Comparison of ENCODE assay signal across 8 cellular contexts in the genomic region with DNA sequence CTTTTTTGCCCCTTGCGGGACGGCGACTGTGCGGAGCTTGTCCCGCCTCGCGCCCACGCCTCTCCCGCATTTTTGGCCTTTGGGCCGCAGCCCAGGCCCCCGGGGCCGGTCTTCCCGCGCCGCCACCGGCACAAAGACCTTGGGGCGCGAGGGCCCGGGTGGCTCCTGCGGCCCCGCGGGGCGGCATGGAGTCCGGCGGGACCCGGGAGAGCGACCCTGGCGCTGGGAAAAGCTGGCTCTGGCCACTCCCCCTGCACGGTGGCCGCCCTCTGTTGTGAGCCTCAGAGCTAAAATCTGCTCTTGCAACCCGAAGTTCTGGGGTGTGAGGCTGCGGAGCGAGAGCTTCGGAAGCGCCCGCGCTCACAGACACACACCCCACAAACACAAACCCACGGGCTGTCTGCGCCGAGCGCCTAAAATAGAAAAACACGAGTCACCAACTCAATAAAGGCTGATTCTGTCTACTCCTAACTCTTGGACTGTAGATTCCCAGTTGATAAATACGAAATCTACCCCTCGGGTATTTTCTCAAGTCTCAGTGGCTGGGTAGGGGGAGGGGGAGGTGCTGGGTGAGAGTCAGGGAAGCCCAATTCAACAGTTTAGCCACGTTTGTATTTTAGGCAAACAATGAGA. TPM values are rescaled to one million over a fixed set of nuclear protein-coding genes. Genes with fewer than 3 reads are reported as not detected.
A peak's percentile ranks its signal among the peaks of the same experiment; 100 is the strongest.
DNase-seq lines count a peak whose midpoint lies in the region; ATAC-seq and TF ChIP-seq lines count a peak whose summit lies in the region.

No MANE protein-coding gene starts in this region.

- DNase-seq in COLO668 (lab: John Stamatoyannopoulos, UW; ENCODE audit: unreplicated experiment): peak; percentile 60
- peak; percentile 69 for DNase-seq in NCI-H146 treated with DMSO at 0.1 percent for 48 hours (lab: John Stamatoyannopoulos, UW; ENCODE audit: unreplicated experiment)
- peak; percentile 38 for DNase-seq in activated B cell treated with CpG ODN at 0.5 μM for 24 hours
- DNase-seq in endodermal cell: peak; percentile 92
- no peak for DNase-seq in activated CD4-positive, CD25-positive, alpha-beta regulatory T cell (lab: John Stamatoyannopoulos, UW)

- H3K4me3 ChIP-seq in endodermal cell (ENCODE audit: low read length): peak overlapping the region; percentile 86
- H3K4me3 ChIP-seq in mesodermal cell (ENCODE audit: extremely low read depth, insufficient read depth, low read length, poor library complexity, severe bottlenecking): peak overlapping the region; percentile 56

- ATAC-seq in GM21529 (IDR thresholded peaks at IDR 0.05; ENCODE audit: unreplicated experiment) (peak; percentile 23), activated B cell treated with CpG ODN at 0.5 μM for 24 hours (ENCODE audit: low read depth) (peak; percentile 27)

- POLR2A ChIA-PET in activated B cell treated with CpG ODN at 0.5 μM for 24 hours (lab: Charles Lee): interaction anchor here (0.9 to 2.2 kb wide), 6 partner anchors 9 to 559 kb away, joined by 3 to 12 read pairs (median 4); a partner anchor contains a TSS

- peak overlapping the region; percentile 70 for H3K27ac Mint-ChIP-seq in activated B cell treated with CpG ODN at 0.5 μM for 24 hours
- H3K27ac Mint-ChIP-seq in endodermal cell: peak overlapping the region; percentile 94
- H3K27ac Mint-ChIP-seq in stimulated activated naive CD8-positive, alpha-beta T cell treated with anti-CD3 and anti-CD28 coated beads, Interleukin-15, Interleukin-2, amounts not matched to agents 100 ng/mL and 50 ng/mL, for 24 hours: peak overlapping the region; percentile 70

- intact Hi-C loops in activated B cell treated with CpG ODN at 0.5 μM for 24 hours (cut with micrococcal nuclease): loop anchor here (2.0 to 10.0 kb wide), 12 partner anchors 34 to 1124 kb away; a partner anchor contains a TSS

- H3K36me3 ChIP-seq in endodermal cell (ENCODE audit: control insufficient read depth, insufficient read depth, low read length): peaks cover 8% of the 10 kb centered on the region
- H3K36me3 ChIP-seq in mesodermal cell (ENCODE audit: control insufficient read depth, insufficient read depth, low read length): no peaks in the 10 kb centered on the region

- H3K4me3 Mint-ChIP-seq in activated B cell treated with CpG ODN at 0.5 μM for 24 hours: peak overlapping the region; percentile 87
- H3K4me3 Mint-ChIP-seq in endodermal cell: peak overlapping the region; percentile 69
- H3K4me3 Mint-ChIP-seq in stimulated activated naive CD8-positive, alpha-beta T cell treated with anti-CD3 and anti-CD28 coated beads, Interleukin-15, Interleukin-2, amounts not matched to agents 100 ng/mL and 50 ng/mL, for 24 hours: peak overlapping the region; percentile 78

- H3K36me3 Mint-ChIP-seq in activated B cell treated with CpG ODN at 0.5 μM for 24 hours (ENCODE audit: low read depth) (no peaks in the 10 kb centered on the region), endodermal cell (ENCODE audit: low read depth) (peaks cover 11% of the 10 kb centered on the region)
- no peaks in the 10 kb centered on the region for H3K36me3 Mint-ChIP-seq in stimulated activated naive CD8-positive, alpha-beta T cell treated with anti-CD3 and anti-CD28 coated beads, Interleukin-15, Interleukin-2, amounts not matched to agents 100 ng/mL and 50 ng/mL, for 24 hours (ENCODE audit: low read depth)

- H3K9ac ChIP-seq in endodermal cell (ENCODE audit: extremely low read depth, low read length, poor library complexity, severe bottlenecking): peak overlapping the region; percentile 73

- H3K27me3 Mint-ChIP-seq in activated B cell treated with CpG ODN at 0.5 μM for 24 hours: peaks cover 5% of the 10 kb centered on the region
- no peaks in the 10 kb centered on the region for H3K27me3 Mint-ChIP-seq in endodermal cell (ENCODE audit: insufficient read depth)
- H3K27me3 Mint-ChIP-seq in stimulated activated naive CD8-positive, alpha-beta T cell treated with anti-CD3 and anti-CD28 coated beads, Interleukin-15, Interleukin-2, amounts not matched to agents 100 ng/mL and 50 ng/mL, for 24 hours: peaks cover 9% of the 10 kb centered on the region

- H3K9me3 Mint-ChIP-seq in activated B cell treated with CpG ODN at 0.5 μM for 24 hours (no peaks in the 10 kb centered on the region), endodermal cell (no peaks in the 10 kb centered on the region)
- no peaks in the 10 kb centered on the region for H3K9me3 Mint-ChIP-seq in stimulated activated naive CD8-positive, alpha-beta T cell treated with anti-CD3 and anti-CD28 coated beads, Interleukin-15, Interleukin-2, amounts not matched to agents 100 ng/mL and 50 ng/mL, for 24 hours

- H3K9me3 ChIP-seq in endodermal cell (ENCODE audit: control insufficient read depth, low read length) (no peaks in the 10 kb centered on the region), mesodermal cell (ENCODE audit: control insufficient read depth, low read length) (no peaks in the 10 kb centered on the region)

- H3K27ac ChIP-seq in endodermal cell (ENCODE audit: low read depth, low read length) (peak overlapping the region; percentile 96), mesodermal cell (ENCODE audit: low read depth, low read length, severe bottlenecking) (peak overlapping the region; percentile 93)

- H3K4me1 ChIP-seq in endodermal cell (ENCODE audit: control insufficient read depth, insufficient read depth, low read length): peaks cover 8% of the 10 kb centered on the region
- no peaks in the 10 kb centered on the region for H3K4me1 ChIP-seq in mesodermal cell (ENCODE audit: control insufficient read depth, insufficient read depth, low read length, poor library complexity, severe bottlenecking)

- CTCF ChIA-PET in activated B cell treated with CpG ODN at 0.5 μM for 24 hours (lab: Charles Lee): interaction anchor here (0.6 to 1.6 kb wide), 4 partner anchors 70 to 559 kb away, joined by 3 read pairs; a partner anchor contains a TSS

- TF ChIP-seq CTCF in activated B cell treated with CpG ODN at 0.5 μM for 24 hours (IDR thresholded peaks at IDR 0.05): no peak
- TF ChIP-seq CTCF in endodermal cell (conservative IDR thresholded peaks at IDR 0.05): no peak

- 0 to 2% methylated on average over 11 to 45 of the region's 45 CpGs for WGBS in endodermal cell (ENCODE audit: insufficient coverage in 1 of 2, insufficient read length in 1 of 2), 2 experiments
- WGBS in mesodermal cell (ENCODE audit: insufficient coverage in 2 of 2), 2 experiments: 0% methylated on average over 28 to 35 of the region's 45 CpGs

- peaks cover 19% of the 10 kb centered on the region for H3K4me1 Mint-ChIP-seq in activated B cell treated with CpG ODN at 0.5 μM for 24 hours
- peaks cover 27% of the 10 kb centered on the region for H3K4me1 Mint-ChIP-seq in endodermal cell
- peaks cover 19% of the 10 kb centered on the region for H3K4me1 Mint-ChIP-seq in stimulated activated naive CD8-positive, alpha-beta T cell treated with anti-CD3 and anti-CD28 coated beads, Interleukin-15, Interleukin-2, amounts not matched to agents 100 ng/mL and 50 ng/mL, for 24 hours (ENCODE audit: low read depth)

- no peaks in the 10 kb centered on the region for H3K27me3 ChIP-seq in endodermal cell (ENCODE audit: control insufficient read depth, insufficient read depth, low read length, poor library complexity, severe bottlenecking)

RNA-seq across cellular contexts. Expression of a gene that starts 0.5 kb away (rescaled TPM):
- total RNA-seq in activated B cell treated with CpG ODN at 0.5 μM for 24 hours (3.5 and 3.7 TPM in 2 replicates), endodermal cell (10 to 100 TPM; 18.0 to 28.6 TPM)
- 8.2 TPM for polyA plus RNA-seq in endodermal cell (2013, experiment 1 of 2)
- 7.8 TPM for polyA plus RNA-seq in endodermal cell (2013, experiment 2 of 2)
- 3.2 TPM for polyA plus RNA-seq in mesodermal cell (2013, experiment 1 of 2)
- polyA plus RNA-seq in mesodermal cell (2013, experiment 2 of 2): 3.2 TPM

Comparison
In these comparisons a context has a peak if more than half of its experiments do, and no peak if none do; other contexts are left out.
1. DNase-seq: peak in COLO668 (single experiment), NCI-H146 treated with DMSO at 0.1 percent for 48 hours (single experiment), activated B cell treated with CpG ODN at 0.5 μM for 24 hours (single experiment) and endodermal cell (single experiment); none in activated CD4-positive, CD25-positive, alpha-beta regulatory T cell (0 of 4).
2. Peak in every context shown above with its lines, with median percentiles within 50 percentile points of each other: H3K27ac Mint-ChIP-seq and H3K4me3 Mint-ChIP-seq.